In the genomic region with DNA sequence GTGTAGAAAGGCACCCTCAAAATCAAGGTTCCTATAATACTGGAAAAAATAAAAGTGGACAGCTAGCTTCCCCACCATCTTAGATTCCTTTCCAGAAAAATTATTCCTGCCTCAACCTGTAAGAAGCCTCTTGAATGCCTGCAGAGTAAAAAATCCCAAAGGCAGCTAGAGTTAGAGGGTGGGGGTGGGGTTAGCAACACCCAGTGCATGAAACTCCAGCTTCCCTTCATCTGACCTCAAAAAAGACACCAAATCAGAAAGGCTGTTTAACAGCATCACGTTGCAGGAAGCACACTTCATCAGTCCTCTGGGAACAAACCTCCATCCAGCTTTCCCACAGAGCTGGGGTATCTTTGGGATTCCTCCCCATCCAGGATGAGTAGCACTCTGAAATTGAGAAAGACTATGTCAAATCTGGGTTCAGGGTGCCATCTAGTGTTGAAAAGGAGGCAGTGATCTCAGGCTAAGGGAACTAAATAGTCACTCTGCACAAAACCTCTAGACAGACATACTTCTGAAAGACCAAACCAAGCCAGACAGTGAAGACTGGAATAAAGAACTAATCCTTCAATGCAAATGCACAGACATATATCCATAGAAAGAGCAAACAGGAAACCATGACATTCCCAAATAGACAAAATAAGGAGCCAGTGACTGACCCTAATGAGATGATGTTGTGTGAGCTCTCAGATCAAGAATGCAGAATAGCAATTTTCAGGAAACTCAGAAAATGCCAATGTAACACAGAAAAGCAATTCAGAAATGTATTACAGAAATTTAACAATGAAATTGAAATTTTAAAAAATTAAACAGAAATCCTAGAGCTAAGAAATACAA, we compare ENCODE assay signal across 9 cellular contexts.
DNase-seq lines count a peak whose midpoint lies in the region; ATAC-seq and TF ChIP-seq lines count a peak whose summit lies in the region.
"Had no signal": no experiment of that assay in that cellular context is flagged by ENCODE, and none has a peak within 500 bp of the region (broad histone marks: within the 10 kb centered on the region; RNA-seq: fewer than 3 reads in every experiment).

No MANE protein-coding gene starts in this region.

- intact Hi-C loops in CD14-positive monocyte (cut with micrococcal nuclease) (no loop called here), PC-3 (cut with micrococcal nuclease) (loop anchor here (5.0 to 10.0 kb wide), 2 partner anchors 125 to 182 kb away; no protein-coding TSS in a partner anchor), lower lobe of right lung (cut with DNase I) (no loop called here)

- H2AFZ ChIP-seq in PC-3 (ENCODE audit: low read length), result no peak overlapping the region

- ATAC-seq in GM18498 (IDR thresholded peaks at IDR 0.05; ENCODE audit: unreplicated experiment) (peak; percentile 57), HG03159 (IDR thresholded peaks at IDR 0.05; ENCODE audit: unreplicated experiment) (peak; percentile 83), PC-3 (peak; percentile 69), lower lobe of right lung (peak in 1 of 2 donors; percentile 61)

- H3K36me3 Mint-ChIP-seq in CD14-positive monocyte, result peaks cover 2 to 9% of the 10 kb centered on the region in 2 donors
- H3K36me3 Mint-ChIP-seq in chondrocyte (ENCODE audit: low read depth), result peaks cover 13% of the 10 kb centered on the region

- H3K4me1 Mint-ChIP-seq in CD14-positive monocyte, result no peaks in the 10 kb centered on the region
- H3K4me1 Mint-ChIP-seq in chondrocyte (ENCODE audit: low read depth), result peaks cover 8% of the 10 kb centered on the region
- H3K4me1 Mint-ChIP-seq: activated B cell treated with CpG ODN at 0.5 μM for 24 hours had no signal

- H3K27me3 Mint-ChIP-seq in CD14-positive monocyte (ENCODE audit: low read depth in 3 of 3) (peaks cover 0 to 2% (median 1%) of the 10 kb centered on the region in 3 donors), chondrocyte (ENCODE audit: low read depth) (no peaks in the 10 kb centered on the region)
- H3K27me3 Mint-ChIP-seq: activated B cell treated with CpG ODN at 0.5 μM for 24 hours had no signal

- H3K79me2 ChIP-seq in PC-3 (ENCODE audit: low read length), result no peaks in the 10 kb centered on the region

- no peaks in the 10 kb centered on the region for H4K20me1 ChIP-seq in PC-3 (ENCODE audit: low read length)

- no peak overlapping the region for H3K4me2 ChIP-seq in PC-3 (ENCODE audit: low read length)

- no peaks in the 10 kb centered on the region for H3F3A ChIP-seq in PC-3 (ENCODE audit: low read length, unreplicated experiment)

- no TSS peak for BruUV-seq in PC-3 (replicated peaks; lab: Mats Ljungman, UMichigan)

- no peaks in the 10 kb centered on the region for H3K9me2 ChIP-seq in PC-3 (replicated peaks; ENCODE audit: low read length)

- POLR2A ChIA-PET in PC-3 (lab: Charles Lee; ENCODE audit: unreplicated experiment), result no interaction called here

- H3K27ac ChIP-seq in PC-3 (ENCODE audit: low read length) (no peak overlapping the region), lower lobe of right lung (no peak overlapping the region)

- H3K9me3 Mint-ChIP-seq in CD14-positive monocyte (peaks cover 0 to 5% (median 2%) of the 10 kb centered on the region in 7 donors), chondrocyte (ENCODE audit: low read depth) (peaks cover 16% of the 10 kb centered on the region)

- TF ChIP-seq CTCF in CD14-positive monocyte (IDR thresholded peaks at IDR 0.05) (peak; percentile 66), PC-3 (conservative IDR thresholded peaks at IDR 0.05; ENCODE audit: low read depth, low read length) (peak; percentile 77), chondrocyte (IDR thresholded peaks at IDR 0.05) (peak; percentile 85), lower lobe of right lung (IDR thresholded peaks at IDR 0.05) (peak; percentile 63)

- no peaks in the 10 kb centered on the region for H3K9me3 ChIP-seq in PC-3 (ENCODE audit: low read length)
- H3K9me3 ChIP-seq in lower lobe of right lung, result no peaks in the 10 kb centered on the region

- H3K27ac Mint-ChIP-seq in CD14-positive monocyte (no peak overlapping the region), chondrocyte (ENCODE audit: unreplicated experiment) (no peak overlapping the region)
- H3K27ac Mint-ChIP-seq: activated B cell treated with CpG ODN at 0.5 μM for 24 hours had no signal

- H3K4me3 ChIP-seq in PC-3 (ENCODE audit: low read length), result no peak overlapping the region
- no peak overlapping the region for H3K4me3 ChIP-seq in lower lobe of right lung

- CTCF ChIA-PET in PC-3 (lab: Charles Lee), result interaction anchor here (0.6 to 0.7 kb wide), 2 partner anchors 119 to 173 kb away, joined by 3 to 4 read pairs; no protein-coding TSS in a partner anchor

- H3K9ac ChIP-seq in PC-3 (ENCODE audit: low read length), result no peak overlapping the region

- H3K27me3 ChIP-seq in PC-3 (ENCODE audit: low read length), result no peaks in the 10 kb centered on the region
- H3K27me3 ChIP-seq in lower lobe of right lung (ENCODE audit: low read depth), result no peaks in the 10 kb centered on the region

- no peak overlapping the region for H3K4me3 Mint-ChIP-seq in CD14-positive monocyte
- no peak overlapping the region for H3K4me3 Mint-ChIP-seq in chondrocyte (ENCODE audit: unreplicated experiment)
- H3K4me3 Mint-ChIP-seq: activated B cell treated with CpG ODN at 0.5 μM for 24 hours had no signal

- no peak for DNase-seq in CD14-positive monocyte (ENCODE audit: low spot score)
- peak; percentile 68 for DNase-seq in PC-3
- no peak for DNase-seq in chondrocyte (ENCODE audit: low spot score)
- no peak for DNase-seq in lower lobe of right lung
- DNase-seq in NCI-H774 (lab: John Stamatoyannopoulos, UW), result no peak
- DNase-seq in effector CD4-positive, alpha-beta T cell, result no peak
- DNase-seq: activated B cell treated with CpG ODN at 0.5 μM for 24 hours had no signal

- H3K36me3 ChIP-seq in PC-3 (ENCODE audit: low read depth, low read length), result no peaks in the 10 kb centered on the region
- no peaks in the 10 kb centered on the region for H3K36me3 ChIP-seq in lower lobe of right lung

- H3K4me1 ChIP-seq in PC-3 (ENCODE audit: insufficient read depth, low read length), result no peaks in the 10 kb centered on the region
- H3K4me1 ChIP-seq in lower lobe of right lung, result no peaks in the 10 kb centered on the region
